In the genomic region with DNA sequence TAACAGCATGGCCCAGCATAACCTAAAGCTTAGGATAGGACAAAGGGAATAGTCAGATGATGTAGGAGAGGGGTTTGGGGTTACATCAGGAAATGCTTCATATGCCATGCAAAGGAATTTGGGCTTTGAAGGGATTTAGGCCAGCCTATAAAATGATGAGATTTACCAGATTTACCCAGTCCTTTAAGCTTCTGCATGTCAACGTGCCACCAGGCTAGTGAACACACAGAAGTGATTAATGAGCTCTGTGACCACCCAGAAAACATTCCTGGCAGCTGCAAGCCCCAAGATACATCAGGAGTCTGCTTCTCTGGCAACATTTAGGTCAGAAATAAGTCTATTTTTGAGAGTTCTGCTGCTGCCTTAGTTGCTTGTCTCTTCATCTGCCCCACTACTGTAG, we compare ENCODE assay signal across 15 cellular contexts.
A peak's percentile ranks its signal among the peaks of the same experiment; 100 is the strongest.
DNase-seq lines count a peak whose midpoint lies in the region; TF ChIP-seq lines count a peak whose summit lies in the region.
"Had no signal": no experiment of that assay in that cellular context is flagged by ENCODE, and none has a peak within 500 bp of the region (broad histone marks: within the 10 kb centered on the region; RNA-seq: fewer than 3 reads in every experiment).

No MANE protein-coding gene starts in this region.

- H3K36me3 ChIP-seq in neural progenitor cell: no peaks in the 10 kb centered on the region

- no peak overlapping the region for H3K4me3 ChIP-seq in neural progenitor cell
- H3K4me3 ChIP-seq: A549 had no signal

- H2AFZ ChIP-seq in neural progenitor cell (replicated peaks): no peak overlapping the region

- H3K79me2 ChIP-seq in neural progenitor cell (ENCODE audit: low read depth): no peaks in the 10 kb centered on the region

- no peak for TF ChIP-seq POLR2A in erythroblast (IDR thresholded peaks at IDR 0.05; ENCODE audit: low read length)

- H3K27me3 ChIP-seq in neural progenitor cell: no peaks in the 10 kb centered on the region

- H3K9me3 Mint-ChIP-seq in neural progenitor cell: peaks cover 15% of the 10 kb centered on the region

- H3K9ac ChIP-seq in neural progenitor cell: no peak overlapping the region

- peaks cover 2% of the 10 kb centered on the region for H3K4me1 ChIP-seq in neural progenitor cell
- H3K4me1 ChIP-seq: A549, Caco-2 had no signal

- H3K9me3 ChIP-seq in neural progenitor cell (ENCODE audit: low read depth): no peaks in the 10 kb centered on the region
- H3K9me3 ChIP-seq: A549, Caco-2 had no signal

- H4K20me1 ChIP-seq in neural progenitor cell (ENCODE audit: low read depth): no peaks in the 10 kb centered on the region

- no peaks in the 10 kb centered on the region for H3F3A ChIP-seq in neural progenitor cell (ENCODE audit: low read depth)

- H3K4me2 ChIP-seq in neural progenitor cell: no peak overlapping the region
- H3K4me2 ChIP-seq: A549 had no signal

- no peak overlapping the region for H3K27ac ChIP-seq in neural progenitor cell
- H3K27ac ChIP-seq: 22Rv1, A549, C4-2B had no signal

- peaks cover 3% of the 10 kb centered on the region for H3K27me3 Mint-ChIP-seq in neural progenitor cell (ENCODE audit: insufficient read depth, low read depth)
- H3K27me3 Mint-ChIP-seq: CD4-positive, alpha-beta T cell had no signal

- H3K4me3 Mint-ChIP-seq in neural progenitor cell: no peak overlapping the region
- H3K4me3 Mint-ChIP-seq: CD4-positive, alpha-beta T cell; H9 had no signal

- DNase-seq in NCI-H82 (lab: John Stamatoyannopoulos, UW) (peak; percentile 22), NCI-H82 treated with DMSO at 0.1 percent for 48 hours (lab: John Stamatoyannopoulos, UW; ENCODE audit: unreplicated experiment) (no peak), astrocyte of the hippocampus (ENCODE audit: low read depth, low spot score) (peak; percentile 64), neural progenitor cell (ENCODE audit: low spot score) (peak; percentile 28), NOMO-1 treated with dmso at 0.1 percent for 144 hours (lab: John Stamatoyannopoulos, UW; ENCODE audit: unreplicated experiment) (no peak), erythroblast (lab: John Stamatoyannopoulos, UW) (no peak)
- DNase-seq in activated CD8-positive, alpha-beta memory T cell treated with anti-CD3 and anti-CD28 coated beads, Interleukin-2, amount 50 U/mL, for 48 hours: no peak
- DNase-seq: AML-193; Caco-2; CD4-positive, alpha-beta T cell; GF-D8; H9 had no signal

- no peak for TF ChIP-seq CTCF in neural progenitor cell (IDR thresholded peaks at IDR 0.05)

- H3K27ac Mint-ChIP-seq in neural progenitor cell: no peak overlapping the region
- H3K27ac Mint-ChIP-seq: CD4-positive, alpha-beta T cell had no signal

- H3K36me3 Mint-ChIP-seq in neural progenitor cell: no peaks in the 10 kb centered on the region

- H3K4me1 Mint-ChIP-seq in neural progenitor cell: no peaks in the 10 kb centered on the region
- H3K4me1 Mint-ChIP-seq: H9 had no signal

Comparison
In these comparisons a context has a peak if more than half of its experiments do, and no peak if none do; other contexts are left out.
1. DNase-seq: peak in NCI-H82 (single experiment), astrocyte of the hippocampus (single experiment) and neural progenitor cell (single experiment); none in NCI-H82 treated with DMSO at 0.1 percent for 48 hours (single experiment), activated CD8-positive, alpha-beta memory T cell treated with anti-CD3 and anti-CD28 coated beads, Interleukin-2, amount 50 U/mL, for 48 hours (single experiment), NOMO-1 treated with dmso at 0.1 percent for 144 hours (single experiment) and erythroblast (0 of 2).